Comparison of ENCODE assay signal across 1 cellular context in genomic region chr6:100915876-100916275, GRCh38.
TF ChIP-seq lines count a peak whose summit lies in the region.

No MANE protein-coding gene starts in this region.

TF ChIP-seq in K562, 482 proteins besides CTCF, POLR2A, EP300 and RAD21 (continued from another document):
- TF ChIP-seq PRDM10 (IDR thresholded peaks at IDR 0.05; ENCODE audit: partially characterized antibody) (no peak), GABPB2 (CRISPR knock-in tag; conservative IDR thresholded peaks at IDR 0.05) (no peak), FOXK2 (conservative IDR thresholded peaks at IDR 0.05 in 1 of 2, IDR thresholded peaks at IDR 0.05 in 1 of 2; ENCODE audit: low read depth in 2 of 2) (no peak), ZNF384 (IDR thresholded peaks at IDR 0.05; ENCODE audit: low read depth, low read length) (no peak), NCOA6 (IDR thresholded peaks at IDR 0.05) (no peak), POLR2AphosphoS5 (IDR thresholded peaks at IDR 0.05; ENCODE audit: control insufficient read depth, insufficient read depth, low read depth, low read length) (peak; percentile 53; the same call in 1 of the 2 replicates), TEAD4 (IDR thresholded peaks at IDR 0.05; ENCODE audit: low read length) (peak; percentile 90), TEAD4 (CRISPR knock-in tag; IDR thresholded peaks at IDR 0.05; ENCODE audit: borderline replicate concordance) (no peak), RBM39 (optimal IDR thresholded peaks at IDR 0.05; ENCODE audit: low read depth, low read length) (no peak), GATAD2B (IDR thresholded peaks at IDR 0.05; ENCODE audit: borderline replicate concordance) (no peak), GABPB1 (CRISPR knock-in tag; IDR thresholded peaks at IDR 0.05) (no peak), ZNF584 (CRISPR knock-in tag; IDR thresholded peaks at IDR 0.05; ENCODE audit: low read depth) (no peak), SRSF3 (IDR thresholded peaks at IDR 0.05; ENCODE audit: insufficient read depth, low read length) (no peak), ZNF589 (CRISPR knock-in tag; IDR thresholded peaks at IDR 0.05; ENCODE audit: low read depth) (no peak), THRAP3 (IDR thresholded peaks at IDR 0.05; ENCODE audit: borderline replicate concordance) (no peak), ZNF551 (CRISPR knock-in tag; IDR thresholded peaks at IDR 0.05) (no peak)
TF ChIP-seq in K562: peak in this region for 14.
